Comparison of ENCODE assay signal across 11 cellular contexts in genomic region chr17:27740541-27740940, GRCh38. TPM values are rescaled to one million over a fixed set of nuclear protein-coding genes. Genes with fewer than 3 reads are reported as not detected.
DNase-seq lines count a peak whose midpoint lies in the region; TF ChIP-seq lines count a peak whose summit lies in the region.
"Not testable (repeated sequence)": the region's sequence is repeated elsewhere in the genome, so short reads cannot be mapped to it uniquely, and the experiment has no call there.
"Had no signal": no experiment of that assay in that cellular context is flagged by ENCODE, and none has a peak within 500 bp of the region (broad histone marks: within the 10 kb centered on the region; RNA-seq: fewer than 3 reads in every experiment).

No MANE protein-coding gene starts in this region.

- not testable (repeated sequence) for H3K27me3 ChIP-seq in AG04450 (ENCODE audit: control insufficient read depth, insufficient read depth, low read length); esophagus muscularis mucosa

- not testable (repeated sequence) for H3K27ac Mint-ChIP-seq in activated CD4-positive, alpha-beta memory T cell treated with anti-CD3 and anti-CD28 coated beads, Interleukin-2, amount 10 ng/mL, durations not matched to agents 7 days and 5 days; osteocyte (ENCODE audit: unreplicated experiment)

- not testable (repeated sequence) for TF ChIP-seq POLR2A in esophagus muscularis mucosa (IDR thresholded peaks at IDR 0.05; ENCODE audit: low read depth)

- intact Hi-C loops in esophagus muscularis mucosa (cut with DNase I), result not testable (repeated sequence)

- CTCF ChIA-PET in AG04450 (lab: Charles Lee), result interaction anchor here (1.1 to 1.2 kb wide), 2 partner anchors 16 to 17 kb away, joined by 4 read pairs; no protein-coding TSS in a partner anchor
- CTCF ChIA-PET in activated CD4-positive, alpha-beta memory T cell treated with anti-CD3 and anti-CD28 coated beads, Interleukin-2, amount 10 ng/mL, durations not matched to agents 7 days and 5 days (lab: Charles Lee), result interaction anchor here (0.6 kb wide), 2 partner anchors 297 to 690 kb away, joined by 3 read pairs; no protein-coding TSS in a partner anchor

- H3K4me3 Mint-ChIP-seq in activated CD4-positive, alpha-beta memory T cell treated with anti-CD3 and anti-CD28 coated beads, Interleukin-2, amount 10 ng/mL, durations not matched to agents 7 days and 5 days; osteocyte (ENCODE audit: unreplicated experiment): not testable (repeated sequence)

- TF ChIP-seq CTCF in AG04450 (IDR thresholded peaks at IDR 0.05; ENCODE audit: low read depth, low read length); esophagus muscularis mucosa (IDR thresholded peaks at IDR 0.05); osteocyte (IDR thresholded peaks at IDR 0.05): not testable (repeated sequence)

- H3K36me3 ChIP-seq in esophagus muscularis mucosa, result not testable (repeated sequence)

- not testable (repeated sequence) for H3K36me3 Mint-ChIP-seq in activated CD4-positive, alpha-beta memory T cell treated with anti-CD3 and anti-CD28 coated beads, Interleukin-2, amount 10 ng/mL, durations not matched to agents 7 days and 5 days (ENCODE audit: low read depth); osteocyte (ENCODE audit: unreplicated experiment)

- not testable (repeated sequence) for DNase-seq in AG04450 (ENCODE audit: low read depth, low spot score)
- peak; percentile 1 for DNase-seq in activated CD4-positive, alpha-beta memory T cell treated with anti-CD3 and anti-CD28 coated beads, Interleukin-2, amount 10 ng/mL, durations not matched to agents 7 days and 5 days
- DNase-seq in ecto neural progenitor cell (ENCODE audit: low spot score), result peak; percentile 28
- DNase-seq in esophagus muscularis mucosa (ENCODE audit: extremely low spot score), result peak; percentile 64
- peak; percentile 18 for DNase-seq in islet precursor cell
- DNase-seq in mesenteric fat pad (ENCODE audit: low spot score), result peak; percentile 45
- peak; percentile 56 for DNase-seq in osteocyte (ENCODE audit: extremely low spot score, unreplicated experiment)

- H3K9me3 ChIP-seq in AG04450 (ENCODE audit: control insufficient read depth, insufficient read depth, low read length); esophagus muscularis mucosa: not testable (repeated sequence)

- not testable (repeated sequence) for TF ChIP-seq EP300 in esophagus muscularis mucosa (IDR thresholded peaks at IDR 0.05)

- H3K4me1 ChIP-seq in esophagus muscularis mucosa, result not testable (repeated sequence)

- POLR2A ChIA-PET in AG04450 (lab: Yijun Ruan, JAX); activated CD4-positive, alpha-beta memory T cell treated with anti-CD3 and anti-CD28 coated beads, Interleukin-2, amount 10 ng/mL, durations not matched to agents 7 days and 5 days (lab: Charles Lee): not testable (repeated sequence)

- not testable (repeated sequence) for H3K4me1 Mint-ChIP-seq in activated CD4-positive, alpha-beta memory T cell treated with anti-CD3 and anti-CD28 coated beads, Interleukin-2, amount 10 ng/mL, durations not matched to agents 7 days and 5 days; osteocyte (ENCODE audit: unreplicated experiment)

- H3K4me3 ChIP-seq in AG04450 (ENCODE audit: low read depth, low read length); esophagus muscularis mucosa: not testable (repeated sequence)

- 78% methylated on average over 5 of the region's 5 CpGs for WGBS in esophagus muscularis mucosa

- H3K9me3 Mint-ChIP-seq in activated CD4-positive, alpha-beta memory T cell treated with anti-CD3 and anti-CD28 coated beads, Interleukin-2, amount 10 ng/mL, durations not matched to agents 7 days and 5 days; osteocyte (ENCODE audit: unreplicated experiment): not testable (repeated sequence)

- H3K27ac ChIP-seq in AG04450 (ENCODE audit: low read depth, low read length), result peak overlapping the region; percentile 24
- not testable (repeated sequence) for H3K27ac ChIP-seq in esophagus muscularis mucosa (replicated peaks in 1 of 4)

- H3K27me3 Mint-ChIP-seq in activated CD4-positive, alpha-beta memory T cell treated with anti-CD3 and anti-CD28 coated beads, Interleukin-2, amount 10 ng/mL, durations not matched to agents 7 days and 5 days, result not testable (repeated sequence)
- peaks cover 15% of the 10 kb centered on the region for H3K27me3 Mint-ChIP-seq in osteocyte (ENCODE audit: unreplicated experiment)

RNA-seq across cellular contexts. Expression of gene NOS2, which starts 59.8 kb away (rescaled TPM):
- not detected in 2 replicates for polyA plus RNA-seq in AG04450 (2011; rRNA removed)
- polyA minus RNA-seq in AG04450 (2011; rRNA and poly(A)+ RNA removed), result not detected in 2 replicates
- not detected for total RNA-seq in activated CD4-positive, alpha-beta memory T cell treated with anti-CD3 and anti-CD28 coated beads, Interleukin-2, amount 10 ng/mL, durations not matched to agents 7 days and 5 days
- total RNA-seq in esophagus muscularis mucosa, result under 1 TPM in 3 of 4 donors, not detected in 1; 0.13 to 0.69 (median 0.33) TPM
- 0.13 TPM for total RNA-seq in mesenteric fat pad
- not detected in 2 replicates for total RNA-seq in osteocyte
- total RNA-seq: A172 had no signal
- polyA plus RNA-seq: CD14-positive monocyte; CD4-positive, CD25-positive, alpha-beta regulatory T cell; CD8-positive, alpha-beta memory T cell had no signal
